10 cellular contexts compared by ENCODE assay signal in genomic region chr5:174323878-174324281, GRCh38.
DNase-seq lines count a peak whose midpoint lies in the region; FAIRE-seq and TF ChIP-seq lines count a peak whose summit lies in the region.
"Had no signal": no experiment of that assay in that cellular context is flagged by ENCODE, and none has a peak within 500 bp of the region (broad histone marks: within the 10 kb centered on the region; RNA-seq: fewer than 3 reads in every experiment).

No MANE protein-coding gene starts in this region.

- intact Hi-C loops in activated CD4-positive, alpha-beta T cell treated with anti-CD3 and anti-CD28 coated beads, Interleukin-2, amount 10 ng/mL, durations not matched to agents 24 days and 14 days (cut with micrococcal nuclease), result no loop called here

- H2BK15ac ChIP-seq in H1 (ENCODE audit: low read length), result no peak overlapping the region

- H2BK5ac ChIP-seq in H1 (ENCODE audit: low read depth, low read length), result no peak overlapping the region

- no peaks in the 10 kb centered on the region for H3K9me3 ChIP-seq in H1 (ENCODE audit: insufficient read depth in 2 of 2, low read depth in 1 of 2, low read length in 1 of 2)

- H3K36me3 ChIP-seq in H1 (ENCODE audit: control insufficient read depth in 2 of 4, insufficient read depth in 4 of 4, low read length in 3 of 4), result no peaks in the 10 kb centered on the region

- H3K36me3 Mint-ChIP-seq in activated CD4-positive, alpha-beta T cell treated with anti-CD3 and anti-CD28 coated beads, Interleukin-2, amount 10 ng/mL, durations not matched to agents 24 days and 14 days (ENCODE audit: low read depth), result no peaks in the 10 kb centered on the region

- H4K5ac ChIP-seq in H1 (ENCODE audit: insufficient read length, low read depth, low read length), result no peak overlapping the region

- H3K4me1 ChIP-seq in H1 (replicated peaks in 1 of 4; ENCODE audit: control insufficient read depth in 3 of 4, insufficient read depth in 4 of 4, low read length in 3 of 4), result peaks cover 3 to 10% (median 6%) of the 10 kb centered on the region in 4 experiments

- H3K27me3 ChIP-seq in H1 (replicated peaks in 1 of 4; ENCODE audit: control insufficient read depth in 3 of 4, extremely low read depth in 1 of 4, insufficient read depth in 3 of 4, low read length in 3 of 4), result peaks cover 0 to 4% (median 0%) of the 10 kb centered on the region in 4 experiments; a peak in 3 of 7 replicates

- CTCF ChIA-PET in HEK293T (lab: Yijun Ruan, JAX), result interaction anchor here (0.7 to 1.6 kb wide), 6 partner anchors 11 to 180 kb away, joined by 3 to 6 read pairs (median 4); no protein-coding TSS in a partner anchor
- CTCF ChIA-PET in H1 (lab: Charles Lee; ENCODE audit: partially characterized antibody), result interaction anchor here (0.9 to 13.1 kb wide), 11 partner anchors 11 to 707 kb away, joined by 3 to 187 read pairs (median 3); partner anchors contain the start of gene NSG2

- no peak overlapping the region for H3K4ac ChIP-seq in H1 (replicated peaks; ENCODE audit: insufficient read length, low read depth, low read length)

- H3K23me2 ChIP-seq in H1 (ENCODE audit: low read depth, low read length), result no peaks in the 10 kb centered on the region

- H3K79me2 ChIP-seq in H1 (ENCODE audit: control insufficient read depth in 1 of 2, insufficient read depth in 2 of 2, low read length in 2 of 2), result no peaks in the 10 kb centered on the region

- H2AK5ac ChIP-seq in H1 (ENCODE audit: low read depth, low read length), result no peak overlapping the region

- POLR2A ChIA-PET in HEK293T (lab: Yijun Ruan, JAX), result interaction anchor here (1.2 kb wide), 1 partner anchor 428 kb away, joined by 4 read pairs; no protein-coding TSS in a partner anchor
- POLR2A ChIA-PET in H1 (lab: Charles Lee; ENCODE audit: partially characterized antibody), result interaction anchor here (1.0 kb wide), 1 partner anchor 994 kb away, joined by 3 read pairs; no protein-coding TSS in a partner anchor

- peaks cover 3% of the 10 kb centered on the region for H3K4me1 Mint-ChIP-seq in activated CD4-positive, alpha-beta T cell treated with anti-CD3 and anti-CD28 coated beads, Interleukin-2, amount 10 ng/mL, durations not matched to agents 24 days and 14 days

- H3K27ac ChIP-seq in H1 (ENCODE audit: low read depth, low read length), result no peak overlapping the region

- peak overlapping the region; percentile 34 to 56; a peak in 2 of 4 replicates for H3K4me2 ChIP-seq in H1 (ENCODE audit: insufficient read depth in 1 of 2, low read depth in 2 of 2, low read length in 2 of 2)

- TF ChIP-seq POLR2A in H1 (IDR thresholded peaks at IDR 0.05; ENCODE audit: control extremely low read depth in 1 of 2, low read depth in 2 of 2, low read length in 2 of 2), result no peak

- peak overlapping the region; percentile 45; the same call in 1 of the 2 replicates for H2BK12ac ChIP-seq in H1 (ENCODE audit: low read depth, low read length)

- H3K4me3 Mint-ChIP-seq in activated CD4-positive, alpha-beta T cell treated with anti-CD3 and anti-CD28 coated beads, Interleukin-2, amount 10 ng/mL, durations not matched to agents 24 days and 14 days, result no peak overlapping the region
- H3K4me3 Mint-ChIP-seq: T-helper 1 cell treated with Interleukin-12 subunit alpha and Interleukin-12 subunit beta and Interleukin-4 antibody, amounts not matched to agents 30 μg/mL and 1 μg/mL, for 36 hours had no signal

- H2BK20ac ChIP-seq in H1 (ENCODE audit: low read length), result no peak overlapping the region

- no peak overlapping the region for H3K27ac Mint-ChIP-seq in activated CD4-positive, alpha-beta T cell treated with anti-CD3 and anti-CD28 coated beads, Interleukin-2, amount 10 ng/mL, durations not matched to agents 24 days and 14 days
- H3K27ac Mint-ChIP-seq: T-helper 1 cell treated with Interleukin-12 subunit alpha and Interleukin-12 subunit beta and Interleukin-4 antibody, amounts not matched to agents 30 μg/mL and 1 μg/mL, for 36 hours had no signal

- H3K56ac ChIP-seq in H1 (replicated peaks; ENCODE audit: insufficient read length, low read depth, low read length), result no peak overlapping the region

- no peak for TF ChIP-seq CTCF in H1 (IDR thresholded peaks at IDR 0.05; ENCODE audit: control extremely low read depth in 1 of 3, insufficient read depth in 1 of 3, low read depth in 1 of 3, low read length in 3 of 3)

- no peaks in the 10 kb centered on the region for H3K79me1 ChIP-seq in H1 (ENCODE audit: low read depth, low read length)

- TF ChIP-seq EP300 in H1 (IDR thresholded peaks at IDR 0.05; ENCODE audit: borderline replicate concordance in 1 of 2, low read depth in 2 of 2, low read length in 2 of 2), result no peak

- no peaks in the 10 kb centered on the region for H3K9me3 Mint-ChIP-seq in activated CD4-positive, alpha-beta T cell treated with anti-CD3 and anti-CD28 coated beads, Interleukin-2, amount 10 ng/mL, durations not matched to agents 24 days and 14 days
- H3K9me3 Mint-ChIP-seq: T-helper 1 cell treated with Interleukin-12 subunit alpha and Interleukin-12 subunit beta and Interleukin-4 antibody, amounts not matched to agents 30 μg/mL and 1 μg/mL, for 36 hours had no signal

- no peak overlapping the region for H2BK120ac ChIP-seq in H1 (replicated peaks; ENCODE audit: low read depth, low read length)

- no peak overlapping the region for H3K4me3 ChIP-seq in H1 (ENCODE audit: extremely low read depth in 1 of 4, insufficient read depth in 2 of 4, low read depth in 3 of 4, low read length in 4 of 4)

- H3K27me3 Mint-ChIP-seq in activated CD4-positive, alpha-beta T cell treated with anti-CD3 and anti-CD28 coated beads, Interleukin-2, amount 10 ng/mL, durations not matched to agents 24 days and 14 days, result peaks cover 4% of the 10 kb centered on the region

- H2AFZ ChIP-seq in H1 (ENCODE audit: low read length), result peak overlapping the region; percentile 99

- no peaks in the 10 kb centered on the region for H4K20me1 ChIP-seq in H1 (replicated peaks in 1 of 2; ENCODE audit: control insufficient read depth in 1 of 2, insufficient read depth in 2 of 2, low read length in 2 of 2)

- FAIRE-seq in H1 (lab: Jason Lieb, UNC), result peak; percentile 92
- FAIRE-seq: keratinocyte had no signal

- TF ChIP-seq RAD21 in H1 (IDR thresholded peaks at IDR 0.05 in 1 of 2, conservative IDR thresholded peaks at IDR 0.05 in 1 of 2; ENCODE audit: low read depth in 2 of 2, low read length in 2 of 2), result no peak

- no peak overlapping the region for H3K9ac ChIP-seq in H1 (replicated peaks in 1 of 4; ENCODE audit: extremely low read depth in 1 of 4, low read depth in 3 of 4, low read length in 3 of 4)

- no peak overlapping the region for H4K8ac ChIP-seq in H1 (ENCODE audit: extremely low read depth, insufficient read depth, low read length)

- 10 to 100% methylated on average over 1 to 4 of the region's 4 CpGs for WGBS in H1 (ENCODE audit: extremely low coverage in 1 of 2, insufficient coverage in 1 of 2, insufficient read length in 1 of 2, insufficient replicate concordance in 2 of 2, low coverage in 1 of 2, low lambda C conversion rate in 2 of 2, missing lambda C conversion rate in 1 of 2), 2 experiments

- H3K14ac ChIP-seq in H1 (ENCODE audit: insufficient read length), result no peak overlapping the region

- DNase-seq in activated CD4-positive, alpha-beta T cell treated with anti-CD3 and anti-CD28 coated beads for 48 hours, result peak; percentile 16
- no peak for DNase-seq in activated CD4-positive, alpha-beta T cell treated with anti-CD3 and anti-CD28 coated beads for 1 hour
- DNase-seq in HEK293T (ENCODE audit: extremely low spot score) (peak; percentile 72), NCI-H510A (lab: John Stamatoyannopoulos, UW) (peak; percentile 77), H1 (ENCODE audit: low read depth in 1 of 2, low spot score in 2 of 2) (peak in 1 of 2 experiments; percentile 78), KG1 (lab: John Stamatoyannopoulos, UW) (no peak)
- peak; percentile 25 for DNase-seq in stimulated activated CD8-positive, alpha-beta memory T cell treated with anti-CD3 and anti-CD28 coated beads, Interleukin-4, amount 100 ng/mL, for 48 hours
- no peak for DNase-seq in activated CD4-positive, alpha-beta T cell treated with anti-CD3 and anti-CD28 coated beads, Interleukin-2, amount 10 ng/mL, durations not matched to agents 24 days and 14 days

- no peak overlapping the region for H3K23ac ChIP-seq in H1 (ENCODE audit: insufficient read length)

- H4K91ac ChIP-seq in H1 (replicated peaks; ENCODE audit: insufficient read length, low read length), result no peak overlapping the region

- no peak overlapping the region for H3K18ac ChIP-seq in H1 (ENCODE audit: extremely low read depth, low read length)

TF ChIP-seq in HEK293T, 16 proteins besides CTCF, POLR2A, EP300 and RAD21 (continues in another document):
- TF ChIP-seq SP1 (IDR thresholded peaks at IDR 0.05) (no peak), SUZ12 (IDR thresholded peaks at IDR 0.05) (no peak), ELF4 (IDR thresholded peaks at IDR 0.05) (no peak), PKNOX1 (IDR thresholded peaks at IDR 0.05) (no peak), LEF1 (IDR thresholded peaks at IDR 0.05; ENCODE audit: borderline replicate concordance) (no peak), FOXK2 (IDR thresholded peaks at IDR 0.05) (no peak), TARDBP (IDR thresholded peaks at IDR 0.05) (no peak)

TF ChIP-seq in H1, 55 proteins besides CTCF, POLR2A, EP300 and RAD21 (continues in another document):
- TF ChIP-seq CREB1 (IDR thresholded peaks at IDR 0.05), result peak; percentile 71
- TF ChIP-seq SIX5 (IDR thresholded peaks at IDR 0.05; ENCODE audit: low read depth, low read length), result peak; percentile 84
- no peak for TF ChIP-seq CHD2 (IDR thresholded peaks at IDR 0.05; ENCODE audit: low read length)
- TF ChIP-seq PHF8 (conservative IDR thresholded peaks at IDR 0.05; ENCODE audit: low read depth, low read length), result no peak
- TF ChIP-seq BRCA1 (IDR thresholded peaks at IDR 0.05; ENCODE audit: low read depth, low read length), result no peak
- TF ChIP-seq KDM1A (IDR thresholded peaks at IDR 0.05; ENCODE audit: borderline replicate concordance, low read length), result no peak
- no peak for TF ChIP-seq RBBP5 (IDR thresholded peaks at IDR 0.05; ENCODE audit: borderline replicate concordance, low read depth, low read length)
- no peak for TF ChIP-seq BACH1 (IDR thresholded peaks at IDR 0.05; ENCODE audit: low read length)
- 0 out of 2 replicates have a peak, but pooled peaks have one; percentile 7 for TF ChIP-seq JUND (IDR thresholded peaks at IDR 0.05; ENCODE audit: low read length)
- TF ChIP-seq YY1 (IDR thresholded peaks at IDR 0.05; ENCODE audit: low read depth, low read length), result peak; percentile 69; the same call in 1 of the 2 replicates
- TF ChIP-seq ATF3 (IDR thresholded peaks at IDR 0.05; ENCODE audit: insufficient read depth, low read depth, low read length), result peak; percentile 60; the same call in 1 of the 2 replicates
- TF ChIP-seq NRF1 (IDR thresholded peaks at IDR 0.05; ENCODE audit: low read depth, low read length), result no peak
- no peak for TF ChIP-seq CBX8 (IDR thresholded peaks at IDR 0.05; ENCODE audit: borderline replicate concordance, low read depth, low read length)

Comparison
In these comparisons a context has a peak if more than half of its experiments do, and no peak if none do; other contexts are left out.
1. DNase-seq: peak in activated CD4-positive, alpha-beta T cell treated with anti-CD3 and anti-CD28 coated beads for 48 hours (single experiment), HEK293T (single experiment), NCI-H510A (single experiment) and stimulated activated CD8-positive, alpha-beta memory T cell treated with anti-CD3 and anti-CD28 coated beads, Interleukin-4, amount 100 ng/mL, for 48 hours (single experiment); none in activated CD4-positive, alpha-beta T cell treated with anti-CD3 and anti-CD28 coated beads for 1 hour (single experiment), activated CD4-positive, alpha-beta T cell treated with anti-CD3 and anti-CD28 coated beads, Interleukin-2, amount 10 ng/mL, durations not matched to agents 24 days and 14 days (single experiment) and KG1 (single experiment).